Comparison of ENCODE assay signal across 8 cellular contexts in the genomic region with DNA sequence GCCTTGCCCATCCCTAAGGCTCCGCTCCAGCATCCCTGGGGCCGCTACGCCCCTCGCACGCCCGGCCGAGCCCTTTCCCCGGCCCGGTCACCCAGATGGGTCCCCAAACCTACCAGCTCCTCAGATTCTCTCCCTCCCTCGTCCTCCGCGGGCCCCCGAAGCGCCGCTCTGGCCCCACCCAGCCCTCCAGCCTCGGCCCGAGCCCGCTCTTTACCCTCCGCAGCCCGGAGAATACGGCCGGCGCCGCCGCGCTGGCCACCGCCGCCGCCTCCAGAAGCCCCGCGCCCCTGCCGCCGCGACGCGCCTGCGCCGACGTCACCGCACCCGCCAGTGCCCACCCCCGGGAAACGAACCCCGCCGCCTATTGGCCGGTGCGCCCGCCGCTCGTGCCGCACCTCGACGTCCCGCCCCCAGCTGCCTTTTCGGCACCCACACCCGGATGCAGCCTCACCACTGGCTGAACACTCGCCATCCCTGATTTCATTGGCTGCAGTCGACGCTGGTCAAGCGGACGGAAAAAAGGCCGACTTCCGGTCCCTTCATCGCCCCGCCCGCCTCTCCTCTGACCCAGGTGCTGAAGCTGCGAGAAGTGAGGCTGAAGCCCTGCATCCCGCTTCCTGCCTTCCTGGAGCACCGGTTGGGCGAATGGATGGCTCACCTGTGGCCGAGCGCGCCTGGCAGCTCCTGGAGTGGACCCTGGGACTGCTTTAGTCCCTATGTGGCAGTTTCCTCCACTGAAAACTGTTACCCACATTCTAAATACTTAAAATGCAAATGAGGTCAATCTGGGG. TPM values are rescaled to one million over a fixed set of nuclear protein-coding genes. Genes with fewer than 3 reads are reported as not detected.
DNase-seq lines count a peak whose midpoint lies in the region; ATAC-seq and TF ChIP-seq lines count a peak whose summit lies in the region.

A gene (minus strand): TSS at position 292 of the 791 bp plus-strand sequence. CDS start 1,364 bp downstream, outside the sequence.

- peaks cover 54% of the 10 kb centered on the region for H3K36me3 Mint-ChIP-seq in activated T-helper 17 cell treated with anti-CD3 and anti-CD28 coated beads, Interleukin-2, amount 50 U/mL, for 72 hours (ENCODE audit: low read depth)
- H3K36me3 Mint-ChIP-seq in natural killer cell = no peaks in the 10 kb centered on the region

- H3K27ac ChIP-seq in RWPE1 = peak within 1 kb of the TSS; percentile 92

- ATAC-seq in activated T-helper 17 cell treated with anti-CD3 and anti-CD28 coated beads, Interleukin-2, amount 50 U/mL, for 72 hours (replicated peaks) = peak; percentile 98
- peak; percentile 95 to 99 (median 96) for ATAC-seq in natural killer cell

- peak within 1 kb of the TSS; percentile 95 for H3K27ac Mint-ChIP-seq in activated T-helper 17 cell treated with anti-CD3 and anti-CD28 coated beads, Interleukin-2, amount 50 U/mL, for 72 hours
- H3K27ac Mint-ChIP-seq in natural killer cell = peak within 1 kb of the TSS; percentile 77 to 87

- POLR2A ChIA-PET in RWPE1 (lab: Yijun Ruan, JAX; ENCODE audit: low non-redundant PET) = interaction anchor here (0.6 to 3.7 kb wide), 2 partner anchors 14 to 103 kb away, joined by 3 to 15 read pairs; a partner anchor contains a TSS

- no peaks in the 10 kb centered on the region for H3K9me3 Mint-ChIP-seq in activated T-helper 17 cell treated with anti-CD3 and anti-CD28 coated beads, Interleukin-2, amount 50 U/mL, for 72 hours
- H3K9me3 Mint-ChIP-seq in natural killer cell = no peaks in the 10 kb centered on the region

- TF ChIP-seq CTCF in LNCaP clone FGC (IDR thresholded peaks at IDR 0.05; ENCODE audit: control insufficient read depth, extremely low read depth, insufficient read depth) (no peak), RWPE1 (conservative IDR thresholded peaks at IDR 0.05; ENCODE audit: low read depth) (no peak), fibroblast of mammary gland (conservative IDR thresholded peaks at IDR 0.05; ENCODE audit: control insufficient read depth, insufficient read depth, low read depth, low read length) (no peak), natural killer cell (IDR thresholded peaks at IDR 0.05) (no peak)

- intact Hi-C loops in natural killer cell (cut with micrococcal nuclease) = loop anchor here (1.0 kb wide), 1 partner anchor 14 kb away; a partner anchor contains a TSS

- CTCF ChIA-PET in RWPE1 (lab: Yijun Ruan, JAX) = no interaction called here

- DNase-seq in Daoy (ENCODE audit: low read depth) = peak; percentile 99
- peak; percentile 92 for DNase-seq in GOT3 (lab: John Stamatoyannopoulos, UW)
- DNase-seq in LNCaP clone FGC (ENCODE audit: low read depth) = peak; percentile 97
- DNase-seq in RWPE1 (ENCODE audit: low spot score) = peak; percentile 92
- peak; percentile 97 for DNase-seq in fibroblast of mammary gland (ENCODE audit: low read depth)
- DNase-seq in natural killer cell = peak; percentile 91
- DNase-seq in stimulated activated naive CD4-positive, alpha-beta T cell treated with Interleukin-2 at 50 U/mL for 16 hours (lab: John Stamatoyannopoulos, UW) = peak; percentile 93

- H3K27me3 Mint-ChIP-seq in activated T-helper 17 cell treated with anti-CD3 and anti-CD28 coated beads, Interleukin-2, amount 50 U/mL, for 72 hours = no peaks in the 10 kb centered on the region
- no peaks in the 10 kb centered on the region for H3K27me3 Mint-ChIP-seq in natural killer cell (ENCODE audit: low read depth in 2 of 2)

- peak within 1 kb of the TSS; percentile 91 for H3K4me3 ChIP-seq in LNCaP clone FGC (ENCODE audit: low read depth, low read length)
- H3K4me3 ChIP-seq in fibroblast of mammary gland (ENCODE audit: control insufficient read depth, low read depth, low read length) = peak within 1 kb of the TSS; percentile 91

- peak within 1 kb of the TSS; percentile 92 for H3K4me3 Mint-ChIP-seq in activated T-helper 17 cell treated with anti-CD3 and anti-CD28 coated beads, Interleukin-2, amount 50 U/mL, for 72 hours
- H3K4me3 Mint-ChIP-seq in natural killer cell = peak within 1 kb of the TSS; percentile 91

- H3K4me1 Mint-ChIP-seq in activated T-helper 17 cell treated with anti-CD3 and anti-CD28 coated beads, Interleukin-2, amount 50 U/mL, for 72 hours = peaks cover 11% of the 10 kb centered on the region
- peaks cover 22 to 29% of the 10 kb centered on the region in 2 donors for H3K4me1 Mint-ChIP-seq in natural killer cell

RNA-seq across cellular contexts. Expression of the gene that starts here (rescaled TPM):
- 133 and 135 TPM in 2 replicates for total RNA-seq in Daoy (2014; rRNA removed; shearing (Covaris generic))
- 10 to 100 TPM; 37.5 to 40.6 TPM for total RNA-seq in activated T-helper 17 cell treated with anti-CD3 and anti-CD28 coated beads, Interleukin-2, amount 50 U/mL, for 72 hours
- total RNA-seq in natural killer cell = 10 to 100 TPM; 54.3 to 66.4 (median 58.1) TPM

Comparison
In these comparisons a context has a peak if more than half of its experiments do, and no peak if none do; other contexts are left out.
1. Peak in every context shown above with its lines: DNase-seq, ATAC-seq, H3K4me3 ChIP-seq and H3K27ac ChIP-seq.